ENCODE assay signal across 27 cellular contexts in genomic region chr22:22912135-22912408, GRCh38. TPM values are rescaled to one million over a fixed set of nuclear protein-coding genes. Genes with fewer than 3 reads are reported as not detected.
"Had no signal": no experiment of that assay in that cellular context is flagged by ENCODE, and none has a peak within 500 bp of the region (broad histone marks: within the 10 kb centered on the region; RNA-seq: fewer than 3 reads in every experiment).

No MANE protein-coding gene starts in this region.

- H3K9me3 ChIP-seq: Peyer's patch, SJCRH30 had no signal

- H3K27me3 ChIP-seq: Peyer's patch, SJCRH30 had no signal

- FAIRE-seq: HepG2 had no signal

- DNase-seq: IMR-90, Kasumi-1, MM.1S, NCI-H1092 treated with DMSO at 0.1 percent for 48 hours, NCI-H1436, NCI-H187, NCI-H2029, NCI-H2081 treated with DMSO at 0.1 percent for 48 hours, NCI-H2171, NCI-H226, NCI-H446, NCI-H510A, NCI-H524 treated with DMSO at 0.1 percent for 48 hours, NCI-H69, NCI-H774, OCI-M1, PC-9, Peyer's patch, SHP77 treated with DMSO at 0.1 percent for 48 hours, SJCRH30 had no signal

- H3K36me3 ChIP-seq: Peyer's patch, SJCRH30 had no signal

- H2AFZ ChIP-seq: PC-9 had no signal

- H3K4me2 ChIP-seq: KMS-11, PC-9 had no signal

- H3K9ac ChIP-seq: KMS-11 had no signal

- H3K27ac ChIP-seq: KMS-11, PC-9, SJCRH30 had no signal

- ATAC-seq: HepG2, Right ventricle myocardium inferior, SK-N-SH treated with all-trans-retinoic acid at 6 μM for 48 hours had no signal

- H3K4me3 ChIP-seq: PC-9, Peyer's patch, SJCRH30 had no signal

- H3K4me1 ChIP-seq: Peyer's patch had no signal

RNA-seq across cellular contexts. Expression of gene IGLL5, which starts 24.5 kb away (rescaled TPM):
- total RNA-seq: HepG2, HT1080, IMR-90, M059J, PC-9, Right ventricle myocardium inferior, RPMI7951 had no signal
- polyA plus RNA-seq: HepG2, IMR-90 had no signal
